Comparison of ENCODE assay signal across 8 cellular contexts in genomic region chr3:100399341-100400071, GRCh38. TPM values are rescaled to one million over a fixed set of nuclear protein-coding genes. Genes with fewer than 3 reads are reported as not detected.
DNase-seq lines count a peak whose midpoint lies in the region; ATAC-seq and TF ChIP-seq lines count a peak whose summit lies in the region.

No MANE protein-coding gene starts in this region.

- no peak for TF ChIP-seq POLR2A in stomach (IDR thresholded peaks at IDR 0.05)

- peaks cover 33 to 82% (median 54%) of the 10 kb centered on the region in 4 donors for H3K4me1 ChIP-seq in stomach

- DNase-seq in DMS 273 (lab: John Stamatoyannopoulos, UW; ENCODE audit: unreplicated experiment): peak; percentile 43
- no peak for DNase-seq in DMS 273 treated with DMSO at 0.1 percent for 48 hours (lab: John Stamatoyannopoulos, UW)
- DNase-seq in activated CD8-positive, alpha-beta T cell treated with anti-CD3 and anti-CD28 coated beads for 36 hours: no peak
- DNase-seq in stomach: no peak
- no peak for DNase-seq in GDM1 (lab: John Stamatoyannopoulos, UW)
- DNase-seq in ureter (ENCODE audit: low spot score): no peak
- no peak for DNase-seq in activated effector memory CD4-positive, alpha-beta T cell treated with anti-CD3 and anti-CD28 coated beads, Interleukin-2, amount 50 U/mL, for 16 hours

- H3K4me3 ChIP-seq in iPS-18c (ENCODE audit: insufficient read depth, low read depth, low read length) (peak overlapping the region; percentile 65), stomach (peak overlapping the region; percentile 85 to 97 (median 95))

- no peak for ATAC-seq in activated CD8-positive, alpha-beta T cell treated with anti-CD3 and anti-CD28 coated beads for 36 hours

- H3K9me3 ChIP-seq in iPS-18c (ENCODE audit: control insufficient read depth, insufficient read depth, low read length) (no peaks in the 10 kb centered on the region), stomach (no peaks in the 10 kb centered on the region)

- H3K36me3 Mint-ChIP-seq in activated CD8-positive, alpha-beta T cell treated with anti-CD3 and anti-CD28 coated beads for 36 hours (ENCODE audit: low read depth): peaks cover 23% of the 10 kb centered on the region

- H3K27me3 Mint-ChIP-seq in activated CD8-positive, alpha-beta T cell treated with anti-CD3 and anti-CD28 coated beads for 36 hours: no peaks in the 10 kb centered on the region

- intact Hi-C loops in activated CD8-positive, alpha-beta T cell treated with anti-CD3 and anti-CD28 coated beads for 36 hours (cut with micrococcal nuclease): no loop called here
- intact Hi-C loops in stomach (cut with DNase I; ENCODE audit: low total_unique reads): no loop called here

- H3K27ac Mint-ChIP-seq in activated CD8-positive, alpha-beta T cell treated with anti-CD3 and anti-CD28 coated beads for 36 hours: peak overlapping the region; percentile 98

- H3K36me3 ChIP-seq in stomach: no peaks in the 10 kb centered on the region

- CTCF ChIA-PET in activated CD8-positive, alpha-beta T cell treated with anti-CD3 and anti-CD28 coated beads for 36 hours (lab: Charles Lee): interaction anchor here (1.0 kb wide), 1 partner anchor 64 kb away, joined by 3 read pairs; no protein-coding TSS in a partner anchor

- no peaks in the 10 kb centered on the region for H3K9me3 Mint-ChIP-seq in activated CD8-positive, alpha-beta T cell treated with anti-CD3 and anti-CD28 coated beads for 36 hours

- peaks cover 51% of the 10 kb centered on the region for H3K4me1 Mint-ChIP-seq in activated CD8-positive, alpha-beta T cell treated with anti-CD3 and anti-CD28 coated beads for 36 hours (ENCODE audit: low read depth)

- H3K4me3 Mint-ChIP-seq in activated CD8-positive, alpha-beta T cell treated with anti-CD3 and anti-CD28 coated beads for 36 hours: peak overlapping the region; percentile 84

- peak overlapping the region in 4 of 5 donors; percentile 3 to 95 (median 91) for H3K27ac ChIP-seq in stomach

- TF ChIP-seq EP300 in stomach (IDR thresholded peaks at IDR 0.05): no peak

- TF ChIP-seq CTCF in activated CD8-positive, alpha-beta T cell treated with anti-CD3 and anti-CD28 coated beads for 36 hours (IDR thresholded peaks at IDR 0.05): no peak
- no peak for TF ChIP-seq CTCF in stomach (IDR thresholded peaks at IDR 0.05)

- H3K27me3 ChIP-seq in stomach: no peaks in the 10 kb centered on the region

- POLR2A ChIA-PET in activated CD8-positive, alpha-beta T cell treated with anti-CD3 and anti-CD28 coated beads for 36 hours (lab: Charles Lee): interaction anchor here (0.6 to 3.1 kb wide), 13 partner anchors 8 to 310 kb away, joined by 3 to 34 read pairs (median 5); partner anchors contain the start of genes NIT2 and TFG

- WGBS in stomach, 5 donors: 22 to 40% (median 31%) methylated on average over 9 of the region's 9 CpGs

RNA-seq across cellular contexts. Expression of gene TOMM70, which starts 1.4 kb away (rescaled TPM):
- 10 to 100 TPM; 56.2 to 57.8 TPM for total RNA-seq in activated CD8-positive, alpha-beta T cell treated with anti-CD3 and anti-CD28 coated beads for 36 hours
- total RNA-seq in stomach: 10 to 100 TPM; 17.1 to 95.6 (median 37.1) TPM
- polyA plus RNA-seq in stomach: 10 to 100 TPM; 12.9 to 20.0 (median 18.9) TPM
- 57.4 TPM for total RNA-seq in ureter

RNA-seq across cellular contexts. Expression of gene LNP1, which starts 1.8 kb away (rescaled TPM):
- total RNA-seq in activated CD8-positive, alpha-beta T cell treated with anti-CD3 and anti-CD28 coated beads for 36 hours: 1 to 10 TPM; 2.5 TPM
- total RNA-seq in stomach (1 to 10 TPM in 1 of 5 donors, under 1 TPM in 1, not detected in 3; 0.58 to 4.0 TPM), ureter (4.0 TPM)
- 1 to 10 TPM; 1.2 to 1.8 (median 1.6) TPM for polyA plus RNA-seq in stomach
